Comparison of ENCODE assay signal across 5 cellular contexts in the genomic region with DNA sequence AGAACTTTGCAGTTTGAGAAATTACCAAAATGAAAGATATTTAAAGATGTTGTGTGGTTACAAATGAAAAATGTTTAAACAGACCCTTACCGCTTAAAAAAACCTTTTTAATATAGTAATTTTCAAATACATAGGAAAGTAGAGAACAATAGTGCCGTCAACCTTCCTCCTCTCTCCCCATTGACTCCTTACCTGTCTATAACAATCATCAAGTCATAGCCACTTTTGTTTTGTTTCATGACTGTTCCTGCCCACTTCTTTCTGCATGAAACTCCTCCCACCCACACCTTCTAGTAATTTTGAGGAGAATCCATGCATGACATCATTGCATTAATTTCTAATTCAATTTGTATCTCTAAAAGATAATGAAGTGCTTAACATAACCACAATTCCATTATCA.
"Had no signal": no experiment of that assay in that cellular context is flagged by ENCODE, and none has a peak within 500 bp of the region (broad histone marks: within the 10 kb centered on the region; RNA-seq: fewer than 3 reads in every experiment).

No MANE protein-coding gene starts in this region.

- DNase-seq: GDM1, GF-D8 had no signal

- FAIRE-seq: G401.6, GM18507, GM19239 had no signal
